ENCODE assay signal across 14 cellular contexts in the genomic region with DNA sequence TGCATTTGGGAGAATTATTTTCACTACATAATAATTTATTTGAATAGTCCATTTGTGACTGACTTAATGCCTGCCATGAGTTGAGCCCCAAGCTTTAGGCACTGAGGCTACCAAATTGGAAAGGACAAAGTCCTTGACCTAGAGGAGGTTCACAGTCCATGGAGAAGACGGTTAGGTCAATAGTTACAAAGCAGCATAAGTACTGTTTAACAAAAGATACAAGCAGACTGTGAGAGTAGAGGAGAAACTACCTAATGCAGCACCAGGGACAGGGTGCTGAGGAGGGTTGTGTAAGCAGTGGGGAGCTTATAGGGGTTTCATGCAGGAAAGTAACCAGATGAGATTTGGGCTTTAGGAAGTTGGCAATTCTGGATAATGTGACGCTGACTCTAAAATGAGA.
DNase-seq lines count a peak whose midpoint lies in the region; ATAC-seq and TF ChIP-seq lines count a peak whose summit lies in the region.
"Had no signal": no experiment of that assay in that cellular context is flagged by ENCODE, and none has a peak within 500 bp of the region (broad histone marks: within the 10 kb centered on the region; RNA-seq: fewer than 3 reads in every experiment).

No MANE protein-coding gene starts in this region.

- H3K27ac ChIP-seq in liver (ENCODE audit: low read depth in 1 of 2, low read length in 2 of 2) = no peak overlapping the region
- H3K27ac ChIP-seq: 22Rv1, BLaER1 had no signal

- H3K36me3 Mint-ChIP-seq in stimulated activated naive B cell treated with anti-CD40 and anti-IgM and Interleukin-4, amounts not matched to agents 10 μg/mL and 1 μg/mL and 100 μg/mL, for 72 hours = peaks cover 4 to 18% of the 10 kb centered on the region in 2 donors

- peak overlapping the region; percentile 6 for H3K27ac Mint-ChIP-seq in stimulated activated naive B cell treated with anti-CD40 and anti-IgM and Interleukin-4, amounts not matched to agents 10 μg/mL and 1 μg/mL and 100 μg/mL, for 72 hours
- H3K27ac Mint-ChIP-seq: CD8-positive, alpha-beta memory T cell had no signal

- H3K36me3 ChIP-seq in liver (ENCODE audit: control insufficient read depth in 4 of 4, insufficient read depth in 3 of 4, low read depth in 1 of 4, low read length in 3 of 4) = no peaks in the 10 kb centered on the region

- peak overlapping the region in 1 of 2 donors; percentile 10 for H3K4me3 Mint-ChIP-seq in stimulated activated naive B cell treated with anti-CD40 and anti-IgM and Interleukin-4, amounts not matched to agents 10 μg/mL and 1 μg/mL and 100 μg/mL, for 72 hours
- H3K4me3 Mint-ChIP-seq: CD8-positive, alpha-beta memory T cell had no signal

- H3K4me3 ChIP-seq in liver (ENCODE audit: low read depth in 1 of 3, low read length in 3 of 3) = no peak overlapping the region
- H3K4me3 ChIP-seq: BLaER1 had no signal

- peaks cover 31 to 62% of the 10 kb centered on the region in 2 donors for H3K4me1 Mint-ChIP-seq in stimulated activated naive B cell treated with anti-CD40 and anti-IgM and Interleukin-4, amounts not matched to agents 10 μg/mL and 1 μg/mL and 100 μg/mL, for 72 hours

- no peak overlapping the region for H3K9ac ChIP-seq in liver (ENCODE audit: low read depth in 1 of 2, low read length in 2 of 2)
- H3K9ac ChIP-seq: BLaER1 had no signal

- TF ChIP-seq CTCF in liver (IDR thresholded peaks at IDR 0.05; ENCODE audit: low read depth, low read length, missing input control) = no peak

- no peaks in the 10 kb centered on the region for H3K27me3 ChIP-seq in liver (ENCODE audit: control insufficient read depth in 4 of 4, insufficient read depth in 4 of 4, low read length in 3 of 4)
- H3K27me3 ChIP-seq: BLaER1 had no signal

- 59% methylated on average over 2 of the region's 2 CpGs for WGBS in liver

- no peak for TF ChIP-seq EP300 in Ishikawa (IDR thresholded peaks at IDR 0.05; ENCODE audit: borderline replicate concordance)

- no peaks in the 10 kb centered on the region for H3K9me3 ChIP-seq in liver (ENCODE audit: control insufficient read depth in 4 of 4, low read length in 3 of 4)
- H3K9me3 ChIP-seq: BLaER1, Caco-2 had no signal

- no peaks in the 10 kb centered on the region for H3K27me3 Mint-ChIP-seq in stimulated activated naive B cell treated with anti-CD40 and anti-IgM and Interleukin-4, amounts not matched to agents 10 μg/mL and 1 μg/mL and 100 μg/mL, for 72 hours
- H3K27me3 Mint-ChIP-seq: CD8-positive, alpha-beta memory T cell had no signal

- H3K4me1 ChIP-seq in liver (ENCODE audit: control insufficient read depth in 4 of 4, insufficient read depth in 4 of 4, low read length in 3 of 4) = peaks cover 7 to 36% (median 34%) of the 10 kb centered on the region in 4 donors

- TF ChIP-seq RAD21 in Ishikawa (IDR thresholded peaks at IDR 0.05; ENCODE audit: low read depth) (no peak), liver (IDR thresholded peaks at IDR 0.05) (peak in 1 of 2 donors; percentile 32)

- ATAC-seq in stimulated activated naive B cell treated with anti-CD40 and anti-IgM and Interleukin-4, amounts not matched to agents 10 μg/mL and 1 μg/mL and 100 μg/mL, for 72 hours (replicated peaks) = no peak
- no peak for ATAC-seq in HG03108 (IDR thresholded peaks at IDR 0.05; ENCODE audit: unreplicated experiment)

- H3K9me3 Mint-ChIP-seq in stimulated activated naive B cell treated with anti-CD40 and anti-IgM and Interleukin-4, amounts not matched to agents 10 μg/mL and 1 μg/mL and 100 μg/mL, for 72 hours = no peaks in the 10 kb centered on the region
- H3K9me3 Mint-ChIP-seq: CD8-positive, alpha-beta memory T cell had no signal

- DNase-seq in NCI-H510A treated with DMSO at 0.1 percent for 48 hours (lab: John Stamatoyannopoulos, UW) (peak; percentile 17), NCI-H510A (lab: John Stamatoyannopoulos, UW) (no peak), T-helper 9 cell (no peak)
- no peak for DNase-seq in stimulated activated naive B cell treated with anti-CD40 and anti-IgM and Interleukin-4, amounts not matched to agents 10 μg/mL and 1 μg/mL and 100 μg/mL, for 72 hours
- no peak for DNase-seq in activated CD8-positive, alpha-beta memory T cell treated with anti-CD3 and anti-CD28 coated beads, Interleukin-2, amount 50 U/mL, for 4 hours
- DNase-seq: AML-193; Caco-2; CD8-positive, alpha-beta memory T cell; HCEC 1CT had no signal

TF ChIP-seq in Ishikawa, 13 proteins besides CTCF, POLR2A, EP300 and RAD21:
- TF ChIP-seq, protein P1, sequence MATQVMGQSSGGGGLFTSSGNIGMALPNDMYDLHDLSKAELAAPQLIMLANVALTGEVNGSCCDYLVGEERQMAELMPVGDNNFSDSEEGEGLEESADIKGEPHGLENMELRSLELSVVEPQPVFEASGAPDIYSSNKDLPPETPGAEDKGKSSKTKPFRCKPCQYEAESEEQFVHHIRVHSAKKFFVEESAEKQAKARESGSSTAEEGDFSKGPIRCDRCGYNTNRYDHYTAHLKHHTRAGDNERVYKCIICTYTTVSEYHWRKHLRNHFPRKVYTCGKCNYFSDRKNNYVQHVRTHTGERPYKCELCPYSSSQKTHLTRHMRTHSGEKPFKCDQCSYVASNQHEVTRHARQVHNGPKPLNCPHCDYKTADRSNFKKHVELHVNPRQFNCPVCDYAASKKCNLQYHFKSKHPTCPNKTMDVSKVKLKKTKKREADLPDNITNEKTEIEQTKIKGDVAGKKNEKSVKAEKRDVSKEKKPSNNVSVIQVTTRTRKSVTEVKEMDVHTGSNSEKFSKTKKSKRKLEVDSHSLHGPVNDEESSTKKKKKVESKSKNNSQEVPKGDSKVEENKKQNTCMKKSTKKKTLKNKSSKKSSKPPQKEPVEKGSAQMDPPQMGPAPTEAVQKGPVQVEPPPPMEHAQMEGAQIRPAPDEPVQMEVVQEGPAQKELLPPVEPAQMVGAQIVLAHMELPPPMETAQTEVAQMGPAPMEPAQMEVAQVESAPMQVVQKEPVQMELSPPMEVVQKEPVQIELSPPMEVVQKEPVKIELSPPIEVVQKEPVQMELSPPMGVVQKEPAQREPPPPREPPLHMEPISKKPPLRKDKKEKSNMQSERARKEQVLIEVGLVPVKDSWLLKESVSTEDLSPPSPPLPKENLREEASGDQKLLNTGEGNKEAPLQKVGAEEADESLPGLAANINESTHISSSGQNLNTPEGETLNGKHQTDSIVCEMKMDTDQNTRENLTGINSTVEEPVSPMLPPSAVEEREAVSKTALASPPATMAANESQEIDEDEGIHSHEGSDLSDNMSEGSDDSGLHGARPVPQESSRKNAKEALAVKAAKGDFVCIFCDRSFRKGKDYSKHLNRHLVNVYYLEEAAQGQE (IDR thresholded peaks at IDR 0.05; ENCODE audit: low read depth) = peak; percentile 53; the same call in 1 of the 2 replicates
- no peak for TF ChIP-seq TEAD4 (IDR thresholded peaks at IDR 0.05)

TF ChIP-seq in liver, 16 proteins besides CTCF, POLR2A, EP300 and RAD21 (continues in another document):
- TF ChIP-seq, protein P2, sequence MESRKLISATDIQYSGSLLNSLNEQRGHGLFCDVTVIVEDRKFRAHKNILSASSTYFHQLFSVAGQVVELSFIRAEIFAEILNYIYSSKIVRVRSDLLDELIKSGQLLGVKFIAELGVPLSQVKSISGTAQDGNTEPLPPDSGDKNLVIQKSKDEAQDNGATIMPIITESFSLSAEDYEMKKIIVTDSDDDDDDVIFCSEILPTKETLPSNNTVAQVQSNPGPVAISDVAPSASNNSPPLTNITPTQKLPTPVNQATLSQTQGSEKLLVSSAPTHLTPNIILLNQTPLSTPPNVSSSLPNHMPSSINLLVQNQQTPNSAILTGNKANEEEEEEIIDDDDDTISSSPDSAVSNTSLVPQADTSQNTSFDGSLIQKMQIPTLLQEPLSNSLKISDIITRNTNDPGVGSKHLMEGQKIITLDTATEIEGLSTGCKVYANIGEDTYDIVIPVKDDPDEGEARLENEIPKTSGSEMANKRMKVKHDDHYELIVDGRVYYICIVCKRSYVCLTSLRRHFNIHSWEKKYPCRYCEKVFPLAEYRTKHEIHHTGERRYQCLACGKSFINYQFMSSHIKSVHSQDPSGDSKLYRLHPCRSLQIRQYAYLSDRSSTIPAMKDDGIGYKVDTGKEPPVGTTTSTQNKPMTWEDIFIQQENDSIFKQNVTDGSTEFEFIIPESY (IDR thresholded peaks at IDR 0.05) = no peak
- TF ChIP-seq SP1 (IDR thresholded peaks at IDR 0.05) (peak; percentile 59), EGR1 (IDR thresholded peaks at IDR 0.05; ENCODE audit: low read depth in 2 of 2) (no peak), ATF3 (IDR thresholded peaks at IDR 0.05) (no peak), TAF1 (conservative IDR thresholded peaks at IDR 0.05) (no peak), FOXA1 (IDR thresholded peaks at IDR 0.05) (no peak), MAX (IDR thresholded peaks at IDR 0.05) (no peak), RXRA (IDR thresholded peaks at IDR 0.05) (peak; percentile 55 to 82)
- TF ChIP-seq, protein P1 (IDR thresholded peaks at IDR 0.05) = no peak
